In genomic region chr7:23907012-23907411, GRCh38 we compare ENCODE assay signal across 17 cellular contexts.
"Had no signal": no experiment of that assay in that cellular context is flagged by ENCODE, and none has a peak within 500 bp of the region (broad histone marks: within the 10 kb centered on the region; RNA-seq: fewer than 3 reads in every experiment).

No MANE protein-coding gene starts in this region.

- DNase-seq: activated B cell treated with CpG ODN at 0.5 μM for 24 hours; activated CD4-positive, alpha-beta T cell treated with anti-CD3 and anti-CD28 coated beads, Interleukin-2, amount 50 U/mL, for 1 hour; activated naive CD4-positive, alpha-beta T cell treated with anti-CD3 and anti-CD28 coated beads, Interleukin-2, amount 10 ng/mL, durations not matched to agents 7 days and 5 days; body of pancreas; heart right ventricle; kidney; left ventricle myocardium inferior; mesenchymal stem cell; nephron progenitor cell; stimulated activated CD4-positive, alpha-beta T cell treated with anti-CD3 and anti-CD28 coated beads, Interleukin-4, amount 100 ng/mL, for 1 hour; stimulated activated CD8-positive, alpha-beta memory T cell treated with anti-CD3 and anti-CD28 coated beads, Interleukin-4, amount 100 ng/mL, for 48 hours; stimulated activated naive CD8-positive, alpha-beta T cell treated with anti-CD3 and anti-CD28 coated beads, Interleukin-15, amount 100 ng/mL, for 72 hours; T-helper 17 cell; testis had no signal

- H3K4me3 ChIP-seq: body of pancreas, esophagus muscularis mucosa, heart right ventricle, left ventricle myocardium inferior, testis had no signal

- H3K36me3 Mint-ChIP-seq: activated naive CD4-positive, alpha-beta T cell treated with anti-CD3 and anti-CD28 coated beads, Interleukin-2, amount 10 ng/mL, durations not matched to agents 7 days and 5 days had no signal

- H3K27me3 ChIP-seq: body of pancreas, esophagus muscularis mucosa, heart right ventricle, testis had no signal

- H3K9me3 Mint-ChIP-seq: activated B cell treated with CpG ODN at 0.5 μM for 24 hours; activated naive CD4-positive, alpha-beta T cell treated with anti-CD3 and anti-CD28 coated beads, Interleukin-2, amount 10 ng/mL, durations not matched to agents 7 days and 5 days had no signal

- H3K27ac Mint-ChIP-seq: activated B cell treated with CpG ODN at 0.5 μM for 24 hours; activated naive CD4-positive, alpha-beta T cell treated with anti-CD3 and anti-CD28 coated beads, Interleukin-2, amount 10 ng/mL, durations not matched to agents 7 days and 5 days; activated T-helper 2 cell treated with anti-CD3 and anti-CD28 coated beads, Interferon-gamma antibody, Interleukin-2, Interleukin-4, amounts not matched to agents 10 μg/mL and 5 μg/mL and 100 μg/mL, durations not matched to agents 14 hours and 24 hours and 36 hours; dendritic cell treated with granulocyte-macrophage colony-stimulating factor and Interleukin-4, amounts not matched to agents 40 ng/mL and 50 ng/mL, for 4 days; nephron progenitor cell; stimulated activated naive CD8-positive, alpha-beta T cell treated with anti-CD3 and anti-CD28 coated beads, Interleukin-15, amount 100 ng/mL, for 72 hours; T-helper 17 cell had no signal

- H3K9me3 ChIP-seq: body of pancreas, esophagus muscularis mucosa, heart right ventricle, left ventricle myocardium inferior, testis had no signal

- H3K4me3 Mint-ChIP-seq: activated B cell treated with CpG ODN at 0.5 μM for 24 hours; activated naive CD4-positive, alpha-beta T cell treated with anti-CD3 and anti-CD28 coated beads, Interleukin-2, amount 10 ng/mL, durations not matched to agents 7 days and 5 days; dendritic cell treated with granulocyte-macrophage colony-stimulating factor and Interleukin-4, amounts not matched to agents 40 ng/mL and 50 ng/mL, for 4 days; nephron progenitor cell; stimulated activated naive CD8-positive, alpha-beta T cell treated with anti-CD3 and anti-CD28 coated beads, Interleukin-15, amount 100 ng/mL, for 72 hours; T-helper 17 cell had no signal

- H3K4me1 Mint-ChIP-seq: activated B cell treated with CpG ODN at 0.5 μM for 24 hours; activated naive CD4-positive, alpha-beta T cell treated with anti-CD3 and anti-CD28 coated beads, Interleukin-2, amount 10 ng/mL, durations not matched to agents 7 days and 5 days; nephron progenitor cell; stimulated activated naive CD8-positive, alpha-beta T cell treated with anti-CD3 and anti-CD28 coated beads, Interleukin-15, amount 100 ng/mL, for 72 hours; T-helper 17 cell had no signal

- H3K27ac ChIP-seq: body of pancreas, esophagus muscularis mucosa, heart right ventricle, left ventricle myocardium inferior, testis had no signal

- H3K36me3 ChIP-seq: esophagus muscularis mucosa, heart right ventricle, left ventricle myocardium inferior had no signal

- H3K4me1 ChIP-seq: body of pancreas, esophagus muscularis mucosa, heart right ventricle, left ventricle myocardium inferior, testis had no signal

- ATAC-seq: body of pancreas; heart right ventricle; stimulated activated naive CD8-positive, alpha-beta T cell treated with anti-CD3 and anti-CD28 coated beads, Interleukin-15, amount 100 ng/mL, for 72 hours; T-helper 17 cell had no signal
